9 cellular contexts compared by ENCODE assay signal in genomic region chr10:91590904-91591791, GRCh38. TPM values are rescaled to one million over a fixed set of nuclear protein-coding genes. Genes with fewer than 3 reads are reported as not detected.
DNase-seq lines count a peak whose midpoint lies in the region; ATAC-seq and TF ChIP-seq lines count a peak whose summit lies in the region.
"Had no signal": no experiment of that assay in that cellular context is flagged by ENCODE, and none has a peak within 500 bp of the region (broad histone marks: within the 10 kb centered on the region; RNA-seq: fewer than 3 reads in every experiment).

No MANE protein-coding gene starts in this region.

- H3K4me3 ChIP-seq in ovary, result no peak overlapping the region

- H3K9me3 ChIP-seq in ovary, result no peaks in the 10 kb centered on the region

- TF ChIP-seq CTCF in ovary (IDR thresholded peaks at IDR 0.05), result no peak

- ATAC-seq in GM18517 (IDR thresholded peaks at IDR 0.05; ENCODE audit: unreplicated experiment), result no peak
- no peak for ATAC-seq in GM19452 (IDR thresholded peaks at IDR 0.05; ENCODE audit: unreplicated experiment)
- no peak for ATAC-seq in GM19351 (IDR thresholded peaks at IDR 0.05; ENCODE audit: unreplicated experiment)
- ATAC-seq: activated naive CD8-positive, alpha-beta T cell treated with anti-CD3 and anti-CD28 coated beads, Interleukin-2, amount 50 U/mL, for 24 hours had no signal

- peak overlapping the region; percentile 35 to 84 for H3K27ac ChIP-seq in ovary

- no peak for TF ChIP-seq EP300 in ovary (IDR thresholded peaks at IDR 0.05)

- in situ Hi-C loops in Caki2 (cut with HindIII; ENCODE audit: low pct_unique_long_range_greater_than_20kb, low sequenced_read_pairs), result no loop called here

- DNase-seq in Caki2 (ENCODE audit: low read depth), result peak; percentile 37
- DNase-seq in fibroblast of peridontal ligament (ENCODE audit: extremely low read depth), result peak; percentile 46
- peak; percentile 54 to 71 (median 58) for DNase-seq in ovary
- DNase-seq in DMS114 treated with DMSO at 0.1 percent for 48 hours (lab: John Stamatoyannopoulos, UW; ENCODE audit: unreplicated experiment), result no peak
- DNase-seq: activated naive CD8-positive, alpha-beta T cell treated with anti-CD3 and anti-CD28 coated beads, Interleukin-2, amount 50 U/mL, for 24 hours had no signal

- WGBS in ovary, 3 donors, result 5 to 13% (median 9%) methylated on average over 10 of the region's 10 CpGs

- H3K36me3 ChIP-seq in ovary, result no peaks in the 10 kb centered on the region

- H3K4me1 ChIP-seq in ovary (ENCODE audit: insufficient read depth), result peaks cover 30% of the 10 kb centered on the region

- H3K27me3 ChIP-seq in ovary, result no peaks in the 10 kb centered on the region

- intact Hi-C loops in ovary (cut with DNase I), result no loop called here

- no peak for TF ChIP-seq POLR2A in ovary (IDR thresholded peaks at IDR 0.05)

TF ChIP-seq in PFSK-1, 5 proteins besides CTCF, POLR2A, EP300 and RAD21:
- TF ChIP-seq SIN3A (IDR thresholded peaks at IDR 0.05; ENCODE audit: borderline replicate concordance, insufficient read depth, low read length) (no peak), FOXP2 (optimal IDR thresholded peaks at IDR 0.05; ENCODE audit: borderline replicate concordance, extremely low read depth, extremely low read length, insufficient read depth) (peak; percentile 52)

RNA-seq across cellular contexts. Expression of gene PPP1R3C, which starts 41.7 kb away (rescaled TPM):
- 3.5 and 4.2 TPM in 2 replicates for total RNA-seq in Caki2 (2014; rRNA removed; shearing (Covaris generic); ENCODE audit: low replicate concordance)
- 3.7 TPM for polyA plus RNA-seq in PFSK-1 (2012; ENCODE audit: insufficient read length, low read depth)
- total RNA-seq in ovary, result 10 to 100 TPM in 5 of 7 donors, 1 to 10 TPM in 2; 2.9 to 37.3 (median 16.7) TPM
- polyA plus RNA-seq in ovary, result 10 to 100 TPM in 1 of 2 donors, 1 to 10 TPM in 1; 5.7 to 42.3 TPM
